In genomic region chr17:57860414-57860999, GRCh38 we compare ENCODE assay signal across 8 cellular contexts. TPM values are rescaled to one million over a fixed set of nuclear protein-coding genes. Genes with fewer than 3 reads are reported as not detected.
DNase-seq lines count a peak whose midpoint lies in the region; ATAC-seq and TF ChIP-seq lines count a peak whose summit lies in the region.

No MANE protein-coding gene starts in this region.

- no peaks in the 10 kb centered on the region for H3K79me2 ChIP-seq in PC-3 (ENCODE audit: low read length)

- WGBS in esophagus, 2 donors = 63 to 64% methylated on average over 6 of the region's 6 CpGs

- H3K36me3 ChIP-seq in PC-3 (ENCODE audit: low read depth, low read length) (no peaks in the 10 kb centered on the region), esophagus (ENCODE audit: control insufficient read depth in 2 of 2, insufficient read depth in 2 of 2, low read length in 1 of 2) (peaks cover 0 to 2% of the 10 kb centered on the region in 2 donors), skeletal muscle tissue (ENCODE audit: control insufficient read depth in 3 of 3, insufficient read depth in 3 of 3, low read length in 3 of 3) (peaks cover 2 to 12% (median 8%) of the 10 kb centered on the region in 3 donors)

- TF ChIP-seq CTCF in GM13977 (IDR thresholded peaks at IDR 0.05; ENCODE audit: extremely low read depth, insufficient read depth, missing control alignments) (no peak), PC-3 (conservative IDR thresholded peaks at IDR 0.05; ENCODE audit: low read depth, low read length) (no peak)

- BruUV-seq in PC-3 (replicated peaks; lab: Mats Ljungman, UMichigan) = no TSS peak

- H3F3A ChIP-seq in PC-3 (ENCODE audit: low read length, unreplicated experiment) = no peaks in the 10 kb centered on the region

- no peaks in the 10 kb centered on the region for H3K9me3 ChIP-seq in PC-3 (ENCODE audit: low read length)
- no peaks in the 10 kb centered on the region for H3K9me3 ChIP-seq in esophagus (ENCODE audit: control insufficient read depth in 2 of 2, insufficient read depth in 1 of 2, low read depth in 1 of 2, low read length in 1 of 2)
- H3K9me3 ChIP-seq in skeletal muscle tissue (ENCODE audit: control insufficient read depth in 3 of 3, low read length in 3 of 3) = no peaks in the 10 kb centered on the region

- no peaks in the 10 kb centered on the region for H4K20me1 ChIP-seq in PC-3 (ENCODE audit: low read length)

- H3K4me3 ChIP-seq in PC-3 (ENCODE audit: low read length) (no peak overlapping the region), esophagus (ENCODE audit: low read depth in 1 of 2, low read length in 2 of 2) (no peak overlapping the region), skeletal muscle tissue (ENCODE audit: low read length in 3 of 3) (peak overlapping the region; percentile 67 to 75 (median 73))

- H3K27me3 ChIP-seq in PC-3 (ENCODE audit: low read length) (no peaks in the 10 kb centered on the region), esophagus (ENCODE audit: control insufficient read depth in 1 of 2, insufficient read depth in 2 of 2, low read length in 2 of 2) (no peaks in the 10 kb centered on the region), skeletal muscle tissue (ENCODE audit: control insufficient read depth in 3 of 3, insufficient read depth in 3 of 3, low read length in 3 of 3) (no peaks in the 10 kb centered on the region)

- H3K4me1 ChIP-seq in PC-3 (ENCODE audit: insufficient read depth, low read length) (peaks cover 27% of the 10 kb centered on the region), esophagus (ENCODE audit: control insufficient read depth in 2 of 2, insufficient read depth in 2 of 2, low read length in 1 of 2) (peaks cover 6 to 17% of the 10 kb centered on the region in 2 donors), skeletal muscle tissue (ENCODE audit: control insufficient read depth in 3 of 3, insufficient read depth in 3 of 3, low read length in 3 of 3) (peaks cover 44 to 70% (median 54%) of the 10 kb centered on the region in 3 donors)

- H2AFZ ChIP-seq in PC-3 (ENCODE audit: low read length) = no peak overlapping the region

- DNase-seq in GM13977 (ENCODE audit: low spot score) (peak; percentile 15), PC-3 (no peak), pons (ENCODE audit: low spot score) (no peak), HT-29 (ENCODE audit: low spot score) (no peak)

- CTCF ChIA-PET in PC-3 (lab: Charles Lee) = interaction anchor here (0.6 to 2.6 kb wide), 10 partner anchors 9 to 139 kb away, joined by 3 to 15 read pairs (median 6); no protein-coding TSS in a partner anchor

- H3K27ac ChIP-seq in PC-3 (ENCODE audit: low read length) = no peak overlapping the region; the same call in 1 of the 2 replicates
- peak overlapping the region; percentile 82 to 89 for H3K27ac ChIP-seq in esophagus (ENCODE audit: low read depth in 2 of 2, low read length in 1 of 2)
- peak overlapping the region; percentile 83 for H3K27ac ChIP-seq in skeletal muscle tissue (ENCODE audit: low read depth, low read length)

- ATAC-seq in PC-3 = no peak
- ATAC-seq in GM18870 (IDR thresholded peaks at IDR 0.05; ENCODE audit: unreplicated experiment) = no peak
- no peak for ATAC-seq in HG02588 (IDR thresholded peaks at IDR 0.05; ENCODE audit: unreplicated experiment)

- POLR2A ChIA-PET in PC-3 (lab: Charles Lee; ENCODE audit: unreplicated experiment) = interaction anchor here (0.5 to 0.9 kb wide), 7 partner anchors 25 to 223 kb away, joined by 3 to 16 read pairs (median 4); partner anchors contain the start of gene VEZF1

- H3K9ac ChIP-seq in PC-3 (ENCODE audit: low read length) (no peak overlapping the region), skeletal muscle tissue (ENCODE audit: low read depth in 1 of 3, low read length in 3 of 3) (peak overlapping the region; percentile 76 to 87 (median 87))

- intact Hi-C loops in PC-3 (cut with micrococcal nuclease) = no loop called here

- in situ Hi-C loops in GM13977 (cut with MboI; ENCODE audit: low pct_unique_long_range_greater_than_20kb, low sequenced_read_pairs, unreplicated experiment) = no loop called here

- no peaks in the 10 kb centered on the region for H3K9me2 ChIP-seq in PC-3 (replicated peaks; ENCODE audit: low read length)

- peak overlapping the region; percentile 89 for H3K4me2 ChIP-seq in PC-3 (ENCODE audit: low read length)

RNA-seq across cellular contexts. Expression of gene MRPS23, which starts 10.7 kb away (rescaled TPM):
- 63.9 and 97.5 TPM in 2 replicates for total RNA-seq in PC-3 (2014; rRNA removed)
- polyA plus RNA-seq in esophagus = 10 to 100 TPM in 1 of 2 donors, 1 to 10 TPM in 1; 6.5 to 29.2 TPM
- total RNA-seq in skeletal muscle tissue = 10.4 TPM
- total RNA-seq in HT-29 (2014; rRNA removed; shearing (Covaris generic)) = 39.9 and 52.7 TPM in 2 replicates

Comparison
In these comparisons a context has a peak if more than half of its experiments do, and no peak if none do; other contexts are left out.
1. H3K4me3 ChIP-seq: peak in skeletal muscle tissue (3 of 3); none in PC-3 (single experiment) and esophagus (0 of 2).